ENCODE assay signal across 20 cellular contexts in the genomic region with DNA sequence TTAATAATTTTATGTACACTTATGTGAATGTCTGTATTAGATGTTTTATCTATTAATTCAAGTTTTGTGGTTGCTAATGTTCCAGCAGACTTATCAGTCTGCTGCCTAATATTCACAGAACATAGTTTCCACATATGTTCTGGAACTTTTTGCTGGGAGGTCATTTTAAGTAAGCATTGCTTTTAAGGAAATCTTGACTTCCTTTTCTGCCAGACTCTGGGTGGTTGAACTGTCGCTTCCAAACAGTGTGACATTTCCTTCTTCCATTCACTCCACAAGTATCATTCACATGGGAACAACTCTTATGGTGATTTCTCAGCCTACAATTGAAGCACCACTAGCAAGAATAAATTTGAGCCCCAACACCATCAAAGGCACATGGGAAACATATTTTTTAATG.
"Had no signal": no experiment of that assay in that cellular context is flagged by ENCODE, and none has a peak within 500 bp of the region (broad histone marks: within the 10 kb centered on the region; RNA-seq: fewer than 3 reads in every experiment).

No MANE protein-coding gene starts in this region.

- DNase-seq: Kasumi-1, MM.1S, NCI-H1092 treated with DMSO at 0.1 percent for 48 hours, NCI-H1436, NCI-H187, NCI-H2029, NCI-H2081 treated with DMSO at 0.1 percent for 48 hours, NCI-H2171, NCI-H226, NCI-H510A, NCI-H524 treated with DMSO at 0.1 percent for 48 hours, NCI-H69, NCI-H774, RPMI8226, SHP77, SK-N-SH, SW 1271 had no signal

- H3K4me1 Mint-ChIP-seq: IgD-negative memory B cell had no signal

- H3K4me3 Mint-ChIP-seq: IgD-negative memory B cell had no signal

- H3K4me3 ChIP-seq: K562 had no signal

- H3K27ac Mint-ChIP-seq: IgD-negative memory B cell had no signal

- H3K27ac ChIP-seq: KMS-11 had no signal

- H3K4me2 ChIP-seq: KMS-11, SK-N-SH had no signal

- H3K9ac ChIP-seq: KMS-11, SK-N-SH had no signal

- H3K9me3 ChIP-seq: SK-N-SH had no signal

- H3K27me3 Mint-ChIP-seq: IgD-negative memory B cell had no signal

- H3K9me2 ChIP-seq: SK-N-SH had no signal

- H3K36me3 Mint-ChIP-seq: IgD-negative memory B cell had no signal

- ATAC-seq: K562 had no signal
